In the genomic region with DNA sequence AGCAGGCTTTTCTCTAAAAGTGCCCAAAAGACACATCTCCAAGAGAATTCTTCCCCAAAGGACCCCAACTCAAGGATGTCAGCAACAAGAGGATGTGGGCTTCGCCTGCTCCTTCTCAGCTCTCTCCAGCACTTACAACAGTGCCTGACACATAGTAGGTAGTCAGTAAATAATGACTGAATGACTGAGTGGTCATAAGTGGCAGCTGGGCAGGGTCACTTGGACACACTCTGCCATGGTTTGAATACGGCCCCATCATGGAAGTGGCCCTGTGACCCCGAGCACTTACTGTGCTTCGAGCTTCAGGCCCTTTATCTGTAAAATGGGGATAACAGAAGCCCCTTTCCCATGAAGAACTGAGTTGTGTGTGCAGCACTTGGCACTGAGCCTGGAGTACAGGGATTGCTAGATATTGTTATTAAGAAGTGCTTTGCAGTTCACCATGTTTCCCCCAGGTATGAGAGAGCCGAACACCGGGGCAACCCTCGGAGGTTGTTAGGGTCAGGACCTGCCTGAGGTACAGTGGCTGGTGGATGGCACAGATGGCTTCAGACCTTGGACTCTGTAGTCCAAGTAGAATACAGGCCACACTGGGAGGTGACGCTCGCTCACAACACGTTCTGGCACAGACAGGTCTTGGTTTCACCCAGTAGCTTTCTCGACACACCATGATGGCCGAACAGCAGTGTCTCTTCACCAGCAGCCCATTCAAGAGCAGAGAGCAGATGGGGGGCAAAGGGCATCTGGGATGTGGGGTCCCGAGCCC, we compare ENCODE assay signal across 15 cellular contexts. TPM values are rescaled to one million over a fixed set of nuclear protein-coding genes. Genes with fewer than 3 reads are reported as not detected.
DNase-seq lines count a peak whose midpoint lies in the region; ATAC-seq, FAIRE-seq and TF ChIP-seq lines count a peak whose summit lies in the region.
"Had no signal": no experiment of that assay in that cellular context is flagged by ENCODE, and none has a peak within 500 bp of the region (broad histone marks: within the 10 kb centered on the region; RNA-seq: fewer than 3 reads in every experiment).

No MANE protein-coding gene starts in this region.

- peak overlapping the region; percentile 96 to 97 for H3K27ac Mint-ChIP-seq in T-cell
- H3K27ac Mint-ChIP-seq in glutamatergic neuron (ENCODE audit: unreplicated experiment) = peak overlapping the region; percentile 89
- peak overlapping the region; percentile 90 to 93 for H3K27ac Mint-ChIP-seq in stimulated activated naive CD8-positive, alpha-beta T cell treated with anti-CD3 and anti-CD28 coated beads, Interleukin-15, amount 100 ng/mL, for 72 hours

- no peak for TF ChIP-seq CTCF in glutamatergic neuron (IDR thresholded peaks at IDR 0.05; ENCODE audit: partially characterized antibody, unreplicated experiment)

- CTCF ChIA-PET in T-cell (lab: Charles Lee) = interaction anchor here in 1 of 2 donors (1.0 to 1.2 kb wide), 2 partner anchors 10 to 13 kb away, joined by 3 to 7 read pairs; no protein-coding TSS in a partner anchor

- H3K4me3 Mint-ChIP-seq in T-cell (peak overlapping the region in 1 of 3 donors; percentile 77), glutamatergic neuron (ENCODE audit: unreplicated experiment) (no peak overlapping the region)
- peak overlapping the region; percentile 74 to 85 for H3K4me3 Mint-ChIP-seq in stimulated activated naive CD8-positive, alpha-beta T cell treated with anti-CD3 and anti-CD28 coated beads, Interleukin-15, amount 100 ng/mL, for 72 hours

- H3K36me3 ChIP-seq in MG63 = no peaks in the 10 kb centered on the region
- H3K36me3 ChIP-seq: uterus had no signal

- H3K27me3 Mint-ChIP-seq in T-cell = no peaks in the 10 kb centered on the region
- H3K27me3 Mint-ChIP-seq in glutamatergic neuron (ENCODE audit: unreplicated experiment) = peaks cover 21% of the 10 kb centered on the region
- H3K27me3 Mint-ChIP-seq in stimulated activated naive CD8-positive, alpha-beta T cell treated with anti-CD3 and anti-CD28 coated beads, Interleukin-15, amount 100 ng/mL, for 72 hours = no peaks in the 10 kb centered on the region

- no peak for ATAC-seq in left ventricle myocardium superior
- ATAC-seq in T-cell (replicated peaks in 1 of 4) = peak in 2 of 4 experiments; percentile 18 to 33
- no peak for ATAC-seq in stimulated activated naive CD8-positive, alpha-beta T cell treated with anti-CD3 and anti-CD28 coated beads, Interleukin-15, amount 100 ng/mL, for 72 hours

- no peaks in the 10 kb centered on the region for H3K27me3 ChIP-seq in MG63
- H3K27me3 ChIP-seq: uterus had no signal

- no peak overlapping the region for H3K4me3 ChIP-seq in MG63
- H3K4me3 ChIP-seq: uterus had no signal

- POLR2A ChIA-PET in T-cell (lab: Charles Lee) = no interaction called here

- DNase-seq in left ventricle myocardium superior = peak; percentile 9
- DNase-seq in cardiac septum (ENCODE audit: low spot score) = no peak
- no peak for DNase-seq in T-cell
- DNase-seq in glutamatergic neuron = peak; percentile 18
- no peak for DNase-seq in stimulated activated naive CD8-positive, alpha-beta T cell treated with anti-CD3 and anti-CD28 coated beads, Interleukin-15, amount 100 ng/mL, for 72 hours
- no peak for DNase-seq in MG63
- no peak for DNase-seq in GM19239 (ENCODE audit: insufficient read length, low spot score)
- DNase-seq in dedifferentiated amniotic fluid mesenchymal stem cell (ENCODE audit: extremely low spot score) = no peak
- DNase-seq: HCEC 1CT, NCI-H146, NCI-H446 treated with DMSO at 0.1 percent for 48 hours, uterus had no signal

- peaks cover 91 to 94% (median 92%) of the 10 kb centered on the region in 3 donors for H3K4me1 Mint-ChIP-seq in T-cell
- H3K4me1 Mint-ChIP-seq in glutamatergic neuron (ENCODE audit: low read depth, unreplicated experiment) = peaks cover 49% of the 10 kb centered on the region
- peaks cover 95% of the 10 kb centered on the region for H3K4me1 Mint-ChIP-seq in stimulated activated naive CD8-positive, alpha-beta T cell treated with anti-CD3 and anti-CD28 coated beads, Interleukin-15, amount 100 ng/mL, for 72 hours

- no peak for FAIRE-seq in GM19239 (lab: Jason Lieb, UNC)
- FAIRE-seq: endothelial cell of umbilical vein, frontal cortex, GM12892 had no signal

- no peaks in the 10 kb centered on the region for H3K9me3 ChIP-seq in MG63
- H3K9me3 ChIP-seq: uterus had no signal

- intact Hi-C loops in left ventricle myocardium superior (cut with micrococcal nuclease) = no loop called here
- intact Hi-C loops in cardiac septum (cut with DNase I) = loop anchor here (5.0 to 10.0 kb wide), 2 partner anchors 53 to 246 kb away; no protein-coding TSS in a partner anchor

- H3K36me3 Mint-ChIP-seq in T-cell = peaks cover 11% of the 10 kb centered on the region
- no peaks in the 10 kb centered on the region for H3K36me3 Mint-ChIP-seq in glutamatergic neuron (ENCODE audit: unreplicated experiment)

- H3K9me3 Mint-ChIP-seq in T-cell = no peaks in the 10 kb centered on the region
- peaks cover 25% of the 10 kb centered on the region for H3K9me3 Mint-ChIP-seq in glutamatergic neuron (ENCODE audit: unreplicated experiment)
- no peaks in the 10 kb centered on the region for H3K9me3 Mint-ChIP-seq in stimulated activated naive CD8-positive, alpha-beta T cell treated with anti-CD3 and anti-CD28 coated beads, Interleukin-15, amount 100 ng/mL, for 72 hours

RNA-seq across cellular contexts. Expression of a gene that starts 56.0 kb away (rescaled TPM):
- total RNA-seq in left ventricle myocardium superior (5.2 TPM), cardiac septum (10.4 TPM), T-cell (10 to 100 TPM; 63.5 to 88.8 (median 74.4) TPM), glutamatergic neuron (ENCODE audit: unreplicated experiment) (106 TPM)
- total RNA-seq in MG63 (2014; rRNA removed; shearing (Covaris generic); ENCODE audit: low replicate concordance) = 1.3 and 1.8 TPM in 2 replicates

Comparison
In these comparisons a context has a peak if more than half of its experiments do, and no peak if none do; other contexts are left out.
1. DNase-seq: peak in left ventricle myocardium superior (single experiment) and glutamatergic neuron (single experiment); none in cardiac septum (single experiment), T-cell (0 of 34), stimulated activated naive CD8-positive, alpha-beta T cell treated with anti-CD3 and anti-CD28 coated beads, Interleukin-15, amount 100 ng/mL, for 72 hours (0 of 2), MG63 (single experiment), GM19239 (single experiment) and dedifferentiated amniotic fluid mesenchymal stem cell (single experiment).
2. Peak in every context shown above with its lines, with median percentiles within 50 percentile points of each other: H3K27ac Mint-ChIP-seq.